In the genomic region with DNA sequence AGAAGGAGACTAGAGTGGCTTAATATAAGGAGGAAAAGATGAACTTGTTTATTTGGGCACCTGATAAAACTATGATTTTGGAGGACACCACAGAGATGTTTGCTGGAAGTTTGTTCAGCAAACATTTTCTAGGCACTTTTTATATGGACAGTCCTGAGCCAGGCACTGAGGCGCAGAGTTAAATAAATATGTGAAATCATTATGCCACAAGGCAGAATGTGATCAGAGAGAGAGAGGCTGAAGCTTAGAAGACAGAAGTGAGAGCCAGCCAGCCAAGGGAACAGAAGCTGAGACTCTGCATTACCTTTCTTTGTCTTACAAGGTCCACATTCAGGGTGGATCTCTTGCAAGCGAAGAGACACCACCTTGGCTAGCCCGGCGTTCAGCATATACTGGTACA, we compare ENCODE assay signal across 14 cellular contexts. TPM values are rescaled to one million over a fixed set of nuclear protein-coding genes. Genes with fewer than 3 reads are reported as not detected.
A peak's percentile ranks its signal among the peaks of the same experiment; 100 is the strongest.
DNase-seq lines count a peak whose midpoint lies in the region; ATAC-seq and TF ChIP-seq lines count a peak whose summit lies in the region.
"Had no signal": no experiment of that assay in that cellular context is flagged by ENCODE, and none has a peak within 500 bp of the region (broad histone marks: within the 10 kb centered on the region; RNA-seq: fewer than 3 reads in every experiment).

No MANE protein-coding gene starts in this region.

- H2BK12ac ChIP-seq in mesenchymal stem cell (ENCODE audit: low read length in 2 of 2): no peak overlapping the region

- H3K4me1 Mint-ChIP-seq in activated CD8-positive, alpha-beta memory T cell treated with anti-CD3 and anti-CD28 coated beads, Interleukin-2, amount 10 ng/mL, durations not matched to agents 7 days and 5 days: peaks cover 4% of the 10 kb centered on the region

- no peak overlapping the region for H2BK15ac ChIP-seq in mesenchymal stem cell (ENCODE audit: low read depth, poor library complexity, severe bottlenecking)

- no peaks in the 10 kb centered on the region for H3K27me3 Mint-ChIP-seq in activated CD8-positive, alpha-beta memory T cell treated with anti-CD3 and anti-CD28 coated beads, Interleukin-2, amount 10 ng/mL, durations not matched to agents 7 days and 5 days

- H3K4ac ChIP-seq in mesenchymal stem cell (ENCODE audit: low read depth in 1 of 2, low read length in 2 of 2): no peak overlapping the region

- H4K91ac ChIP-seq in mesenchymal stem cell (ENCODE audit: low read length): no peak overlapping the region

- no peak overlapping the region for H3K4me3 Mint-ChIP-seq in activated CD8-positive, alpha-beta memory T cell treated with anti-CD3 and anti-CD28 coated beads, Interleukin-2, amount 10 ng/mL, durations not matched to agents 7 days and 5 days
- H3K4me3 Mint-ChIP-seq: CD8-positive, alpha-beta memory T cell had no signal

- H4K8ac ChIP-seq in mesenchymal stem cell (ENCODE audit: low read length): no peak overlapping the region

- no peak overlapping the region for H2AFZ ChIP-seq in mesenchymal stem cell (ENCODE audit: low read depth, low read length)

- peaks cover 10% of the 10 kb centered on the region for H3K9me3 ChIP-seq in left ventricle myocardium inferior (replicated peaks)
- no peaks in the 10 kb centered on the region for H3K9me3 ChIP-seq in mesenchymal stem cell (ENCODE audit: control insufficient read depth, low read length)
- no peaks in the 10 kb centered on the region for H3K9me3 ChIP-seq in skeletal muscle tissue (ENCODE audit: control insufficient read depth in 3 of 3, low read length in 3 of 3)
- H3K9me3 ChIP-seq: Caco-2, HAP-1 had no signal

- peaks cover 21% of the 10 kb centered on the region for H3K79me1 ChIP-seq in mesenchymal stem cell (replicated peaks; ENCODE audit: low read length, poor library complexity, severe bottlenecking)

- ATAC-seq in activated CD8-positive, alpha-beta memory T cell treated with anti-CD3 and anti-CD28 coated beads, Interleukin-2, amount 10 ng/mL, durations not matched to agents 7 days and 5 days: no peak
- no peak for ATAC-seq in left cardiac atrium
- ATAC-seq in HG02973 (IDR thresholded peaks at IDR 0.05; ENCODE audit: unreplicated experiment): no peak

- H3K27ac ChIP-seq in left ventricle myocardium inferior (replicated peaks) (peak overlapping the region; percentile 95), mesenchymal stem cell (ENCODE audit: low read length, poor library complexity, severe bottlenecking) (no peak overlapping the region), skeletal muscle tissue (ENCODE audit: low read depth, low read length) (peak overlapping the region; percentile 92)
- H3K27ac ChIP-seq: HL-60 had no signal

- H3K18ac ChIP-seq in mesenchymal stem cell (ENCODE audit: low read depth in 1 of 2, low read length in 2 of 2): no peak overlapping the region

- peaks cover 99% of the 10 kb centered on the region for H3K36me3 ChIP-seq in left ventricle myocardium inferior
- peaks cover 72 to 99% of the 10 kb centered on the region in 2 experiments for H3K36me3 ChIP-seq in mesenchymal stem cell (ENCODE audit: control insufficient read depth in 1 of 2, insufficient read depth in 2 of 2, low read depth in 1 of 2, low read length in 2 of 2)
- H3K36me3 ChIP-seq in skeletal muscle tissue (ENCODE audit: control insufficient read depth in 3 of 3, insufficient read depth in 3 of 3, low read length in 3 of 3): peaks cover 33 to 77% (median 44%) of the 10 kb centered on the region in 3 donors

- H3K9ac ChIP-seq in mesenchymal stem cell (ENCODE audit: low read length): no peak overlapping the region
- peak overlapping the region in 1 of 3 donors; percentile 55 for H3K9ac ChIP-seq in skeletal muscle tissue (ENCODE audit: low read depth in 1 of 3, low read length in 3 of 3)

- peak overlapping the region; percentile 34 for H3K27ac Mint-ChIP-seq in activated CD8-positive, alpha-beta memory T cell treated with anti-CD3 and anti-CD28 coated beads, Interleukin-2, amount 10 ng/mL, durations not matched to agents 7 days and 5 days

- no peak overlapping the region for H2BK120ac ChIP-seq in mesenchymal stem cell (ENCODE audit: low read depth, low read length)

- no peak overlapping the region for H3K4me2 ChIP-seq in mesenchymal stem cell (ENCODE audit: low read length, poor library complexity, severe bottlenecking)

- 100% methylated on average over 4 of the region's 4 CpGs for WGBS in mesenchymal stem cell

- no peak overlapping the region for H3K14ac ChIP-seq in mesenchymal stem cell (ENCODE audit: low read length in 2 of 2)

- no peak overlapping the region for H2BK5ac ChIP-seq in mesenchymal stem cell (ENCODE audit: low read depth, low read length, poor library complexity, severe bottlenecking)

- H3K27me3 ChIP-seq in left ventricle myocardium inferior (ENCODE audit: low read depth) (no peaks in the 10 kb centered on the region), mesenchymal stem cell (ENCODE audit: control insufficient read depth in 1 of 2, insufficient read depth in 1 of 2, low read length in 2 of 2) (no peaks in the 10 kb centered on the region), skeletal muscle tissue (ENCODE audit: control insufficient read depth in 3 of 3, insufficient read depth in 3 of 3, low read length in 3 of 3) (no peaks in the 10 kb centered on the region)

- CTCF ChIA-PET in activated CD8-positive, alpha-beta memory T cell treated with anti-CD3 and anti-CD28 coated beads, Interleukin-2, amount 10 ng/mL, durations not matched to agents 7 days and 5 days (lab: Charles Lee): no interaction called here

- no peaks in the 10 kb centered on the region for H3K9me3 Mint-ChIP-seq in activated CD8-positive, alpha-beta memory T cell treated with anti-CD3 and anti-CD28 coated beads, Interleukin-2, amount 10 ng/mL, durations not matched to agents 7 days and 5 days (ENCODE audit: low read depth)
- H3K9me3 Mint-ChIP-seq: CD8-positive, alpha-beta memory T cell had no signal

- peaks cover 35% of the 10 kb centered on the region for H3K36me3 Mint-ChIP-seq in activated CD8-positive, alpha-beta memory T cell treated with anti-CD3 and anti-CD28 coated beads, Interleukin-2, amount 10 ng/mL, durations not matched to agents 7 days and 5 days

- H3K4me3 ChIP-seq in left ventricle myocardium inferior (no peak overlapping the region), mesenchymal stem cell (ENCODE audit: insufficient read depth in 1 of 2, low read depth in 1 of 2, low read length in 2 of 2) (no peak overlapping the region), skeletal muscle tissue (ENCODE audit: low read length in 3 of 3) (no peak overlapping the region)
- H3K4me3 ChIP-seq: HAP-1 had no signal

- no peak overlapping the region for H3K23ac ChIP-seq in mesenchymal stem cell (ENCODE audit: low read length in 2 of 2)

- DNase-seq in activated CD8-positive, alpha-beta memory T cell treated with anti-CD3 and anti-CD28 coated beads, Interleukin-2, amount 10 ng/mL, durations not matched to agents 7 days and 5 days: no peak
- no peak for DNase-seq in activated CD8-positive, alpha-beta memory T cell treated with anti-CD3 and anti-CD28 coated beads, Interleukin-2, amount 50 U/mL, for 4 hours
- DNase-seq in left ventricle myocardium inferior: no peak
- DNase-seq in left cardiac atrium: no peak
- DNase-seq in mesenchymal stem cell: no peak
- no peak for DNase-seq in cerebellar nuclear complex (lab: John Stamatoyannopoulos, UW)
- DNase-seq: Caco-2; CD8-positive, alpha-beta memory T cell; DND-41; GDM1 had no signal

- peak overlapping the region; percentile 7 for H2AK5ac ChIP-seq in mesenchymal stem cell (ENCODE audit: low read length, severe bottlenecking)

- TF ChIP-seq CTCF in left ventricle myocardium inferior (IDR thresholded peaks at IDR 0.05; ENCODE audit: borderline replicate concordance): no peak

- H3K4me1 ChIP-seq in left ventricle myocardium inferior (peaks cover 79% of the 10 kb centered on the region), mesenchymal stem cell (ENCODE audit: control insufficient read depth, insufficient read depth, low read depth, low read length) (peaks cover 20% of the 10 kb centered on the region), skeletal muscle tissue (ENCODE audit: control insufficient read depth in 3 of 3, insufficient read depth in 3 of 3, low read length in 3 of 3) (peaks cover 53 to 59% (median 58%) of the 10 kb centered on the region in 3 donors)
- H3K4me1 ChIP-seq: Caco-2, HAP-1 had no signal

- intact Hi-C loops in left ventricle myocardium inferior (cut with micrococcal nuclease) (no loop called here), left cardiac atrium (cut with DNase I) (no loop called here)

RNA-seq across cellular contexts. Expression of a gene that starts 21.4 kb away (rescaled TPM):
- 10 to 100 TPM; 56.1 to 58.6 TPM for total RNA-seq in activated CD8-positive, alpha-beta memory T cell treated with anti-CD3 and anti-CD28 coated beads, Interleukin-2, amount 10 ng/mL, durations not matched to agents 7 days and 5 days
- 46.9 TPM for total RNA-seq in left ventricle myocardium inferior
- total RNA-seq in left cardiac atrium: 10 to 100 TPM; 43.3 to 53.6 TPM
- polyA plus RNA-seq in mesenchymal stem cell (2013, experiment 1 of 2): 31.7 TPM
- 29.8 TPM for polyA plus RNA-seq in mesenchymal stem cell (2013, experiment 2 of 2)
- total RNA-seq in skeletal muscle tissue: 48.0 TPM

RNA-seq across cellular contexts. Expression of a gene that starts 21.6 kb away (rescaled TPM):
- 10 to 100 TPM; 15.0 to 20.1 TPM for total RNA-seq in activated CD8-positive, alpha-beta memory T cell treated with anti-CD3 and anti-CD28 coated beads, Interleukin-2, amount 10 ng/mL, durations not matched to agents 7 days and 5 days
- total RNA-seq in left ventricle myocardium inferior (12.0 TPM), left cardiac atrium (10 to 100 TPM; 10.0 to 14.4 TPM), skeletal muscle tissue (7.8 TPM)
- polyA plus RNA-seq in mesenchymal stem cell (2013, experiment 1 of 2): 9.5 TPM
- 8.8 TPM for polyA plus RNA-seq in mesenchymal stem cell (2013, experiment 2 of 2)
